In genomic region chr1:23424171-23424959, GRCh38 we compare ENCODE assay signal across 8 cellular contexts. TPM values are rescaled to one million over a fixed set of nuclear protein-coding genes. Genes with fewer than 3 reads are reported as not detected.
A peak's percentile ranks its signal among the peaks of the same experiment; 100 is the strongest.
DNase-seq lines count a peak whose midpoint lies in the region; ATAC-seq and TF ChIP-seq lines count a peak whose summit lies in the region.

TSS of gene TCEA3 (minus strand) at chr1:23424748. CDS start at chr1:23424633, 115 bp downstream.

- intact Hi-C loops in CD8-positive, alpha-beta T cell (cut with DNase I, micrococcal nuclease) = loop anchor here in 1 of 2 experiments (2.0 to 5.0 kb wide), 2 partner anchors 60 to 118 kb away; partner anchors contain the start of gene ASAP3
- intact Hi-C loops in right lobe of liver (cut with DNase I) = loop anchor here in 1 of 2 donors (10.0 kb wide), 1 partner anchor 60 kb away; the partner anchor contains the start of gene ASAP3

- H3K36me3 ChIP-seq in CD8-positive, alpha-beta T cell (ENCODE audit: insufficient read depth, low read length) = no peaks in the 10 kb centered on the region
- H3K36me3 ChIP-seq in right lobe of liver = peaks cover 0 to under 1% (median 0%) of the 10 kb centered on the region in 4 donors

- H3K9me3 ChIP-seq in CD8-positive, alpha-beta T cell (ENCODE audit: low read length) = no peaks in the 10 kb centered on the region
- no peaks in the 10 kb centered on the region for H3K9me3 ChIP-seq in right lobe of liver

- H3K4me3 ChIP-seq in CD8-positive, alpha-beta T cell (ENCODE audit: low read depth, low read length) = peak within 1 kb of the TSS; percentile 66
- H3K4me3 ChIP-seq in cardiac fibroblast (replicated peaks in 1 of 2; ENCODE audit: low read depth in 2 of 2, low read length in 2 of 2) = peak within 1 kb of the TSS; percentile 13 to 42
- peak within 1 kb of the TSS; percentile 70 to 87 (median 80) for H3K4me3 ChIP-seq in right lobe of liver

- POLR2A ChIA-PET in CD8-positive, alpha-beta T cell (lab: Charles Lee) = interaction anchor here (0.8 kb wide), 1 partner anchor 80 kb away, joined by 3 read pairs; no protein-coding TSS in a partner anchor

- TF ChIP-seq POLR2A in right lobe of liver (IDR thresholded peaks at IDR 0.05) = no peak

- DNase-seq in CD8-positive, alpha-beta T cell = peak in 3 of 7 experiments; percentile 20 to 61 (median 25)
- peak; percentile 10 for DNase-seq in T follicular helper cell (ENCODE audit: low read depth)
- DNase-seq in cardiac fibroblast (ENCODE audit: low read depth in 2 of 2) = no peak
- DNase-seq in right lobe of liver = peak; percentile 36 to 83 (median 82)
- no peak for DNase-seq in GM10266 (ENCODE audit: extremely low spot score)

- peaks cover 3% of the 10 kb centered on the region for H3K27me3 Mint-ChIP-seq in CD8-positive, alpha-beta T cell (ENCODE audit: low read depth)
- H3K27me3 Mint-ChIP-seq in stimulated activated naive CD8-positive, alpha-beta T cell treated with anti-CD3 and anti-CD28 coated beads, Interleukin-15, Interleukin-2, amounts not matched to agents 100 ng/mL and 50 ng/mL, for 24 hours = peaks cover 14% of the 10 kb centered on the region

- WGBS in right lobe of liver (ENCODE audit: insufficient coverage, low coverage, low lambda C conversion rate, missing lambda C conversion rate) = 0% methylated on average over 18 of the region's 72 CpGs

- H3K9me3 Mint-ChIP-seq in CD8-positive, alpha-beta T cell = no peaks in the 10 kb centered on the region
- H3K9me3 Mint-ChIP-seq in stimulated activated naive CD8-positive, alpha-beta T cell treated with anti-CD3 and anti-CD28 coated beads, Interleukin-15, Interleukin-2, amounts not matched to agents 100 ng/mL and 50 ng/mL, for 24 hours = no peaks in the 10 kb centered on the region

- CTCF ChIA-PET in CD8-positive, alpha-beta T cell (lab: Charles Lee) = interaction anchor here (1.0 kb wide), 1 partner anchor 72 kb away, joined by 6 read pairs; no protein-coding TSS in a partner anchor

- H3K27ac ChIP-seq in CD8-positive, alpha-beta T cell (ENCODE audit: low read depth, low read length) = peak within 1 kb of the TSS; percentile 43
- H3K27ac ChIP-seq in right lobe of liver = peak within 1 kb of the TSS; percentile 59 to 79 (median 74)

- H3K4me3 Mint-ChIP-seq in CD8-positive, alpha-beta T cell = peak within 1 kb of the TSS; percentile 89
- H3K4me3 Mint-ChIP-seq in stimulated activated naive CD8-positive, alpha-beta T cell treated with anti-CD3 and anti-CD28 coated beads, Interleukin-15, Interleukin-2, amounts not matched to agents 100 ng/mL and 50 ng/mL, for 24 hours = peak within 1 kb of the TSS; percentile 78

- no peak for TF ChIP-seq CTCF in CD8-positive, alpha-beta T cell (IDR thresholded peaks at IDR 0.05)
- TF ChIP-seq CTCF in cardiac fibroblast (IDR thresholded peaks at IDR 0.05; ENCODE audit: low read depth, low read length) (no peak), right lobe of liver (IDR thresholded peaks at IDR 0.05) (no peak), GM10266 (IDR thresholded peaks at IDR 0.05; ENCODE audit: control insufficient read depth, insufficient read depth, low read depth, missing control alignments) (no peak)

- ATAC-seq in CD8-positive, alpha-beta T cell = peak; percentile 39
- ATAC-seq in right lobe of liver (peak; percentile 40 to 65 (median 59)), GM18517 (IDR thresholded peaks at IDR 0.05; ENCODE audit: unreplicated experiment) (no peak), GM19035 (IDR thresholded peaks at IDR 0.05; ENCODE audit: unreplicated experiment) (no peak)

- peak within 1 kb of the TSS; percentile 86 for H3K27ac Mint-ChIP-seq in CD8-positive, alpha-beta T cell
- H3K27ac Mint-ChIP-seq in stimulated activated naive CD8-positive, alpha-beta T cell treated with anti-CD3 and anti-CD28 coated beads, Interleukin-15, Interleukin-2, amounts not matched to agents 100 ng/mL and 50 ng/mL, for 24 hours = peak within 1 kb of the TSS; percentile 27

- H3K4me1 ChIP-seq in CD8-positive, alpha-beta T cell (ENCODE audit: insufficient read depth, low read length) = peaks cover 32% of the 10 kb centered on the region
- H3K4me1 ChIP-seq in right lobe of liver = peaks cover 0 to 42% (median 21%) of the 10 kb centered on the region in 4 donors

- no peaks in the 10 kb centered on the region for H3K27me3 ChIP-seq in CD8-positive, alpha-beta T cell (ENCODE audit: insufficient read depth, low read length)
- H3K27me3 ChIP-seq in right lobe of liver = no peaks in the 10 kb centered on the region

- peaks cover 36% of the 10 kb centered on the region for H3K4me1 Mint-ChIP-seq in CD8-positive, alpha-beta T cell (ENCODE audit: low read depth)
- H3K4me1 Mint-ChIP-seq in stimulated activated naive CD8-positive, alpha-beta T cell treated with anti-CD3 and anti-CD28 coated beads, Interleukin-15, Interleukin-2, amounts not matched to agents 100 ng/mL and 50 ng/mL, for 24 hours (ENCODE audit: low read depth) = peaks cover 24% of the 10 kb centered on the region

- no peaks in the 10 kb centered on the region for H3K36me3 Mint-ChIP-seq in CD8-positive, alpha-beta T cell
- no peaks in the 10 kb centered on the region for H3K36me3 Mint-ChIP-seq in stimulated activated naive CD8-positive, alpha-beta T cell treated with anti-CD3 and anti-CD28 coated beads, Interleukin-15, Interleukin-2, amounts not matched to agents 100 ng/mL and 50 ng/mL, for 24 hours (ENCODE audit: low read depth)

RNA-seq across cellular contexts. Expression of gene TCEA3, which starts in this region (rescaled TPM):
- 10 to 100 TPM; 14.0 to 16.9 TPM for total RNA-seq in CD8-positive, alpha-beta T cell
- 10 to 100 TPM; 53.3 to 94.0 (median 63.2) TPM for total RNA-seq in right lobe of liver

Comparison
In these comparisons a context has a peak if more than half of its experiments do, and no peak if none do; other contexts are left out.
1. ATAC-seq: peak in CD8-positive, alpha-beta T cell (single experiment) and right lobe of liver (4 of 4); none in GM18517 (single experiment) and GM19035 (single experiment).
2. DNase-seq: peak in T follicular helper cell (single experiment) and right lobe of liver (3 of 3); none in cardiac fibroblast (0 of 2) and GM10266 (single experiment).
3. H3K4me3 ChIP-seq: peak in every context shown above with its lines; median percentile 80 in right lobe of liver; 66 in CD8-positive, alpha-beta T cell; 28 in cardiac fibroblast.